ENCODE assay signal across 25 cellular contexts in genomic region chr18:79449551-79450288, GRCh38.
"Had no signal": no experiment of that assay in that cellular context is flagged by ENCODE, and none has a peak within 500 bp of the region (broad histone marks: within the 10 kb centered on the region; RNA-seq: fewer than 3 reads in every experiment).

No MANE protein-coding gene starts in this region.

- H3K4me3 ChIP-seq: esophagus squamous epithelium, left ventricle myocardium inferior, lung, right atrium auricular region, upper lobe of left lung, vagina had no signal

- H3K27me3 Mint-ChIP-seq: activated CD8-positive, alpha-beta memory T cell treated with anti-CD3 and anti-CD28 coated beads, Interleukin-2, amount 10 ng/mL, durations not matched to agents 7 days and 5 days; activated naive CD4-positive, alpha-beta T cell treated with anti-CD3 and anti-CD28 coated beads, Interleukin-2, amount 10 ng/mL, durations not matched to agents 7 days and 5 days; dendritic cell treated with granulocyte-macrophage colony-stimulating factor and Interleukin-4, amounts not matched to agents 40 ng/mL and 50 ng/mL, for 4 days had no signal

- H3K9me3 Mint-ChIP-seq: activated naive CD4-positive, alpha-beta T cell treated with anti-CD3 and anti-CD28 coated beads, Interleukin-2, amount 10 ng/mL, durations not matched to agents 7 days and 5 days; dendritic cell treated with granulocyte-macrophage colony-stimulating factor and Interleukin-4, amounts not matched to agents 40 ng/mL and 50 ng/mL, for 4 days; neural crest cell; T-helper 1 cell treated with Interleukin-12 subunit alpha and Interleukin-12 subunit beta and Interleukin-4 antibody, amounts not matched to agents 30 μg/mL and 1 μg/mL, for 36 hours had no signal

- H3K4me3 Mint-ChIP-seq: activated CD8-positive, alpha-beta memory T cell treated with anti-CD3 and anti-CD28 coated beads, Interleukin-2, amount 10 ng/mL, durations not matched to agents 7 days and 5 days; activated CD8-positive, alpha-beta T cell treated with anti-CD3 and anti-CD28 coated beads, Interleukin-2, amount 10 ng/mL, durations not matched to agents 7 days and 5 days; activated naive CD4-positive, alpha-beta T cell treated with anti-CD3 and anti-CD28 coated beads, Interleukin-2, amount 10 ng/mL, durations not matched to agents 7 days and 5 days; dendritic cell treated with granulocyte-macrophage colony-stimulating factor and Interleukin-4, amounts not matched to agents 40 ng/mL and 50 ng/mL, for 4 days; neural crest cell; T-helper 1 cell treated with Interleukin-12 subunit alpha and Interleukin-12 subunit beta and Interleukin-4 antibody, amounts not matched to agents 30 μg/mL and 1 μg/mL, for 36 hours had no signal

- H3K27ac ChIP-seq: epithelial cell of prostate, esophagus squamous epithelium, left ventricle myocardium inferior, right atrium auricular region, upper lobe of left lung, vagina had no signal

- H3K27me3 ChIP-seq: esophagus squamous epithelium, right atrium auricular region, upper lobe of left lung, vagina had no signal

- H3K4me1 Mint-ChIP-seq: activated CD8-positive, alpha-beta memory T cell treated with anti-CD3 and anti-CD28 coated beads, Interleukin-2, amount 10 ng/mL, durations not matched to agents 7 days and 5 days had no signal

- H3K36me3 Mint-ChIP-seq: activated CD8-positive, alpha-beta memory T cell treated with anti-CD3 and anti-CD28 coated beads, Interleukin-2, amount 10 ng/mL, durations not matched to agents 7 days and 5 days had no signal

- H3K9me3 ChIP-seq: esophagus squamous epithelium, left ventricle myocardium inferior, right atrium auricular region, SK-N-SH, upper lobe of left lung, vagina had no signal

- H3K4me1 ChIP-seq: vagina had no signal

- H3K9ac ChIP-seq: SK-N-SH had no signal

- H3K27ac Mint-ChIP-seq: activated CD8-positive, alpha-beta memory T cell treated with anti-CD3 and anti-CD28 coated beads, Interleukin-2, amount 10 ng/mL, durations not matched to agents 7 days and 5 days; activated CD8-positive, alpha-beta T cell treated with anti-CD3 and anti-CD28 coated beads, Interleukin-2, amount 10 ng/mL, durations not matched to agents 7 days and 5 days; activated naive CD4-positive, alpha-beta T cell treated with anti-CD3 and anti-CD28 coated beads, Interleukin-2, amount 10 ng/mL, durations not matched to agents 7 days and 5 days; dendritic cell treated with granulocyte-macrophage colony-stimulating factor and Interleukin-4, amounts not matched to agents 40 ng/mL and 50 ng/mL, for 4 days; T-helper 1 cell treated with Interleukin-12 subunit alpha and Interleukin-12 subunit beta and Interleukin-4 antibody, amounts not matched to agents 30 μg/mL and 1 μg/mL, for 36 hours had no signal

- ATAC-seq: activated CD8-positive, alpha-beta memory T cell treated with anti-CD3 and anti-CD28 coated beads, Interleukin-2, amount 10 ng/mL, durations not matched to agents 7 days and 5 days; activated CD8-positive, alpha-beta T cell treated with anti-CD3 and anti-CD28 coated beads, Interleukin-2, amount 10 ng/mL, durations not matched to agents 7 days and 5 days had no signal

- H3K4me2 ChIP-seq: SK-N-SH had no signal

- DNase-seq: activated CD4-positive, alpha-beta T cell treated with anti-CD3 and anti-CD28 coated beads, Interleukin-2, amount 50 U/mL, for 1 hour; activated CD4-positive, CD25-positive, alpha-beta regulatory T cell treated with anti-CD3 and anti-CD28 coated beads, Interleukin-2, amount 50 U/mL, for 72 hours; activated CD8-positive, alpha-beta memory T cell treated with anti-CD3 and anti-CD28 coated beads, Interleukin-2, amount 10 ng/mL, durations not matched to agents 7 days and 5 days; activated CD8-positive, alpha-beta T cell treated with anti-CD3 and anti-CD28 coated beads, Interleukin-2, amount 10 ng/mL, durations not matched to agents 7 days and 5 days; activated effector memory CD4-positive, alpha-beta T cell treated with Interleukin-2 at 50 U/mL for 16 hours; activated naive CD4-positive, alpha-beta T cell treated with anti-CD3 and anti-CD28 coated beads, Interleukin-2, amount 10 ng/mL, durations not matched to agents 7 days and 5 days; amygdala; central memory CD4-positive, alpha-beta T cell; esophagus squamous epithelium; foreskin melanocyte; islet precursor cell; left ventricle myocardium inferior; SK-N-SH; stimulated activated CD4-positive, alpha-beta T cell treated with anti-CD3 and anti-CD28 coated beads, Interleukin-15, amount 100 ng/mL, for 24 hours; stimulated activated CD4-positive, alpha-beta T cell treated with anti-CD3 and anti-CD28 coated beads, Interleukin-2, amount 100 ng/mL, for 24 hours; stimulated activated naive CD4-positive, alpha-beta T cell treated with Interleukin-2 at 50 U/mL for 16 hours; SW 1271 had no signal
